8 cellular contexts compared by ENCODE assay signal in genomic region chr2:105399207-105399861, GRCh38. TPM values are rescaled to one million over a fixed set of nuclear protein-coding genes. Genes with fewer than 3 reads are reported as not detected.
DNase-seq lines count a peak whose midpoint lies in the region; ATAC-seq and TF ChIP-seq lines count a peak whose summit lies in the region.

No MANE protein-coding gene starts in this region.

- H3K9me3 ChIP-seq in colonic mucosa: no peaks in the 10 kb centered on the region
- H3K9me3 ChIP-seq in mononuclear cell (ENCODE audit: low read depth, low read length): no peaks in the 10 kb centered on the region

- H3K27me3 ChIP-seq in colonic mucosa (no peaks in the 10 kb centered on the region), mononuclear cell (ENCODE audit: insufficient read depth, low read length) (peaks cover 33% of the 10 kb centered on the region)

- no peaks in the 10 kb centered on the region for H3K36me3 ChIP-seq in colonic mucosa

- H3K4me1 ChIP-seq in colonic mucosa (peaks cover 8% of the 10 kb centered on the region), mononuclear cell (ENCODE audit: insufficient read depth, low read length) (peaks cover 13% of the 10 kb centered on the region)

- peak; percentile 50 for TF ChIP-seq CTCF in 22Rv1 (IDR thresholded peaks at IDR 0.05)
- TF ChIP-seq CTCF in colonic mucosa (IDR thresholded peaks at IDR 0.05): peak; percentile 3

- H3K27ac ChIP-seq in 22Rv1 (no peak overlapping the region), colonic mucosa (peak overlapping the region; percentile 88)

- DNase-seq in colonic mucosa: no peak
- DNase-seq in DMS 273 (lab: John Stamatoyannopoulos, UW; ENCODE audit: unreplicated experiment): no peak
- DNase-seq in hepatic stellate cell (ENCODE audit: low spot score): no peak
- no peak for DNase-seq in HuH-7 (ENCODE audit: low spot score)

- H3K4me3 ChIP-seq in colonic mucosa (peak overlapping the region; percentile 77), mononuclear cell (ENCODE audit: low read length) (peak overlapping the region; percentile 38)

- peak overlapping the region; percentile 26 to 92 for H3K9ac ChIP-seq in colonic mucosa (ENCODE audit: low read depth in 2 of 2, low read length in 2 of 2)

- intact Hi-C loops in colonic mucosa (cut with DNase I): no loop called here

- ATAC-seq in HG03025 (IDR thresholded peaks at IDR 0.05; ENCODE audit: low FRiP score, unreplicated experiment) (peak; percentile 9), HG02870 (IDR thresholded peaks at IDR 0.05; ENCODE audit: unreplicated experiment) (no peak)

RNA-seq across cellular contexts. Expression of gene FHL2, which starts 0.5 kb away (rescaled TPM):
- total RNA-seq in colonic mucosa (100 to 1,000 TPM; 103 to 212 TPM), mononuclear cell (2.2 TPM)

Comparison
In these comparisons a context has a peak if more than half of its experiments do, and no peak if none do; other contexts are left out.
1. RNA of gene FHL2, which starts 0.5 kb away (total RNA-seq): 103 to 212 TPM in colonic mucosa; 2.2 TPM in mononuclear cell (single experiment); every median in the first group is over 10 times any median in the second.